Comparison of ENCODE assay signal across 29 cellular contexts in the genomic region with DNA sequence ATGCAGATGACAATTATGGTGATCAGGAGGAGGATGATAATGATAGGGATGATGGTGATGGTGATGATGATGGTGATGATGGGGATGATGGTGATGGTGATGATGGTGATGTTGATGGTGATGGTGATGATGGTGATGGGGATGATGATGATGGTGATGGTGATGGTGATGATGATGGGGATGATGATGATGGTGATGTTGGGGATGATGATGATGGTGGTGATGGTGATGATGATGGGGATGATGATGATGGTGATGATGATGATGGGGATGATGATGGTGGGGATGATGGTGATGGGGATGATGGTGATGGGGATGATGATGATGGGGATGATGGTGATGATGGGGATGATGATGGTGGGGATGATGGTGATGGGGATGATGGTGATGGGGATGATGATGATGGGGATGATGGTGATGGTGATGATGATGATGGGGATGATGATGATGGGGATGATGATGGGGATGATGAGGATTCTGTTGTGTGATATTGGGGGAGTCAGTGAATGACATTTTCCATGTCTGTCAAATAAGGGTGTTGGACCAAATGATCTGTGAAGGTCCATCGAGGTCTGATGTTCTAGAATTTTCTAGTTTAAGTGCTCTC.
DNase-seq lines count a peak whose midpoint lies in the region; ATAC-seq, FAIRE-seq and TF ChIP-seq lines count a peak whose summit lies in the region.
"Had no signal": no experiment of that assay in that cellular context is flagged by ENCODE, and none has a peak within 500 bp of the region (broad histone marks: within the 10 kb centered on the region; RNA-seq: fewer than 3 reads in every experiment).

No MANE protein-coding gene starts in this region.

- intact Hi-C loops in CD4-positive, alpha-beta memory T cell (cut with micrococcal nuclease): no loop called here

- no peaks in the 10 kb centered on the region for H3K27me3 Mint-ChIP-seq in CD4-positive, alpha-beta memory T cell
- no peaks in the 10 kb centered on the region for H3K27me3 Mint-ChIP-seq in activated T-helper 17 cell treated with anti-CD3 and anti-CD28 coated beads, Interleukin-2, amount 50 U/mL, for 72 hours
- no peaks in the 10 kb centered on the region for H3K27me3 Mint-ChIP-seq in naive thymus-derived CD8-positive, alpha-beta T cell
- H3K27me3 Mint-ChIP-seq: central memory CD8-positive, alpha-beta T cell had no signal

- no peaks in the 10 kb centered on the region for H3K9me3 Mint-ChIP-seq in CD4-positive, alpha-beta memory T cell
- peaks cover 3% of the 10 kb centered on the region for H3K9me3 Mint-ChIP-seq in activated T-helper 17 cell treated with anti-CD3 and anti-CD28 coated beads, Interleukin-2, amount 50 U/mL, for 72 hours
- peaks cover 0 to 11% (median 0%) of the 10 kb centered on the region in 9 donors for H3K9me3 Mint-ChIP-seq in naive thymus-derived CD8-positive, alpha-beta T cell
- H3K9me3 Mint-ChIP-seq: endodermal cell had no signal

- peaks cover 8 to 10% of the 10 kb centered on the region in 2 donors for H3K36me3 Mint-ChIP-seq in CD4-positive, alpha-beta memory T cell
- no peaks in the 10 kb centered on the region for H3K36me3 Mint-ChIP-seq in activated T-helper 17 cell treated with anti-CD3 and anti-CD28 coated beads, Interleukin-2, amount 50 U/mL, for 72 hours (ENCODE audit: low read depth)
- peaks cover 0 to 4% (median 0%) of the 10 kb centered on the region in 3 donors for H3K36me3 Mint-ChIP-seq in naive thymus-derived CD8-positive, alpha-beta T cell
- H3K36me3 Mint-ChIP-seq: CD14-positive monocyte had no signal

- H3K4me3 Mint-ChIP-seq in CD4-positive, alpha-beta memory T cell: peak overlapping the region; percentile 13 to 97 (median 72)
- peak overlapping the region; percentile 80 for H3K4me3 Mint-ChIP-seq in activated T-helper 17 cell treated with anti-CD3 and anti-CD28 coated beads, Interleukin-2, amount 50 U/mL, for 72 hours
- peak overlapping the region in 6 of 10 donors; percentile 32 to 94 (median 92) for H3K4me3 Mint-ChIP-seq in naive thymus-derived CD8-positive, alpha-beta T cell
- H3K4me3 Mint-ChIP-seq: CD14-positive monocyte; dendritic cell treated with granulocyte-macrophage colony-stimulating factor and Interleukin-4, amounts not matched to agents 40 ng/mL and 50 ng/mL, for 4 days; endodermal cell had no signal

- peak; percentile 81 for FAIRE-seq in GM12891 (lab: Jason Lieb, UNC)

- H3K27ac ChIP-seq in CD4-positive, alpha-beta memory T cell (ENCODE audit: low read depth, low read length): no peak overlapping the region
- H3K27ac ChIP-seq: esophagus muscularis mucosa, foreskin keratinocyte, heart right ventricle, neutrophil, uterus had no signal

- CTCF ChIA-PET in CD4-positive, alpha-beta memory T cell (lab: Charles Lee; ENCODE audit: partially characterized antibody): interaction anchor here (2.1 to 2.5 kb wide), 2 partner anchors 8 to 11 kb away, joined by 14 to 16 read pairs; no protein-coding TSS in a partner anchor

- H3K36me3 ChIP-seq in CD4-positive, alpha-beta memory T cell (ENCODE audit: insufficient read depth, low read length): no peaks in the 10 kb centered on the region
- H3K36me3 ChIP-seq: esophagus muscularis mucosa, heart right ventricle, neutrophil, uterus had no signal

- POLR2A ChIA-PET in CD4-positive, alpha-beta memory T cell (lab: Charles Lee; ENCODE audit: partially characterized antibody): interaction anchor here (1.6 to 17.8 kb wide), 3 partner anchors 11 to 76 kb away, joined by 4 to 616 read pairs (median 6); a partner anchor contains a TSS
- POLR2A ChIA-PET in naive thymus-derived CD8-positive, alpha-beta T cell (lab: Charles Lee): interaction anchor here (0.7 to 10.3 kb wide), 5 partner anchors 24 to 282 kb away, joined by 3 to 339 read pairs (median 11); a partner anchor contains a TSS

- TF ChIP-seq POLR2A in GM12891 (IDR thresholded peaks at IDR 0.05; ENCODE audit: low read depth, low read length): no peak

- H3K4me1 ChIP-seq in CD4-positive, alpha-beta memory T cell (ENCODE audit: insufficient read depth, low read length): peaks cover 54% of the 10 kb centered on the region
- H3K4me1 ChIP-seq: foreskin keratinocyte, heart right ventricle, uterus had no signal

- H3K27ac Mint-ChIP-seq in CD4-positive, alpha-beta memory T cell: peak overlapping the region; percentile 19 to 95 (median 91)
- peak overlapping the region; percentile 53 for H3K27ac Mint-ChIP-seq in activated T-helper 17 cell treated with anti-CD3 and anti-CD28 coated beads, Interleukin-2, amount 50 U/mL, for 72 hours
- peak overlapping the region; percentile 3 to 97 (median 94) for H3K27ac Mint-ChIP-seq in naive thymus-derived CD8-positive, alpha-beta T cell
- H3K27ac Mint-ChIP-seq: CD14-positive monocyte; dendritic cell treated with granulocyte-macrophage colony-stimulating factor and Interleukin-4, amounts not matched to agents 40 ng/mL and 50 ng/mL, for 4 days; endodermal cell; progenitor cell of endocrine pancreas had no signal

- no peak for DNase-seq in CD4-positive, alpha-beta memory T cell
- DNase-seq in GM12891 (ENCODE audit: insufficient read length, low spot score) (no peak), NCI-H1105 (lab: John Stamatoyannopoulos, UW) (no peak)
- DNase-seq in naive thymus-derived CD8-positive, alpha-beta T cell: no peak
- DNase-seq: activated CD4-positive, alpha-beta T cell treated with anti-CD3 and anti-CD28 coated beads for 48 hours; DMS 273 treated with DMSO at 0.1 percent for 48 hours; endodermal cell; foreskin keratinocyte; heart right ventricle; KBM-7; NCI-H2029; NCI-H774; RPMI8226; stimulated activated CD4-positive, alpha-beta T cell treated with anti-CD3 and anti-CD28 coated beads, Interleukin-12 subunit alpha, Interleukin-12 subunit beta, amount 100 ng/mL, for 4 hours; stimulated activated CD4-positive, alpha-beta T cell treated with anti-CD3 and anti-CD28 coated beads, Interleukin-4, amount 100 ng/mL, for 1 hour; T-helper 2 cell; uterus had no signal

- H3K4me3 ChIP-seq in CD4-positive, alpha-beta memory T cell (ENCODE audit: low read length in 2 of 2): no peak overlapping the region
- H3K4me3 ChIP-seq: esophagus muscularis mucosa, heart right ventricle, lung, uterus had no signal

- no peaks in the 10 kb centered on the region for H3K9me3 ChIP-seq in CD4-positive, alpha-beta memory T cell (ENCODE audit: control insufficient read depth in 1 of 2, low read length in 2 of 2)
- H3K9me3 ChIP-seq: esophagus muscularis mucosa, heart right ventricle, neutrophil, uterus had no signal

- no peaks in the 10 kb centered on the region for H3K27me3 ChIP-seq in CD4-positive, alpha-beta memory T cell (ENCODE audit: insufficient read depth, low read length)
- H3K27me3 ChIP-seq: esophagus muscularis mucosa, uterus had no signal

- no peak for ATAC-seq in activated T-helper 17 cell treated with anti-CD3 and anti-CD28 coated beads, Interleukin-2, amount 50 U/mL, for 72 hours (replicated peaks)
- no peak for ATAC-seq in naive thymus-derived CD8-positive, alpha-beta T cell
- no peak for ATAC-seq in GM18907 (IDR thresholded peaks at IDR 0.05; ENCODE audit: unreplicated experiment)
- ATAC-seq in esophagus mucosa: no peak
- ATAC-seq: activated naive CD4-positive, alpha-beta T cell treated with anti-CD3 and anti-CD28 coated beads, Interleukin-2, amount 50 U/mL, for 72 hours; foreskin keratinocyte; heart right ventricle; sciatic nerve had no signal

- peaks cover 46 to 71% (median 58%) of the 10 kb centered on the region in 4 donors for H3K4me1 Mint-ChIP-seq in CD4-positive, alpha-beta memory T cell
- H3K4me1 Mint-ChIP-seq in activated T-helper 17 cell treated with anti-CD3 and anti-CD28 coated beads, Interleukin-2, amount 50 U/mL, for 72 hours: peaks cover 35% of the 10 kb centered on the region
- H3K4me1 Mint-ChIP-seq in naive thymus-derived CD8-positive, alpha-beta T cell: peaks cover 49 to 81% (median 81%) of the 10 kb centered on the region in 4 donors

TF ChIP-seq in GM12891, 5 proteins besides CTCF, POLR2A, EP300 and RAD21:
- TF ChIP-seq TAF1 (IDR thresholded peaks at IDR 0.05; ENCODE audit: low read depth, low read length) (no peak), PAX5 (IDR thresholded peaks at IDR 0.05; ENCODE audit: insufficient read depth, low read length, severe bottlenecking) (no peak), POU2F2 (IDR thresholded peaks at IDR 0.05; ENCODE audit: low read depth, low read length) (no peak), POLR2AphosphoS5 (IDR thresholded peaks at IDR 0.05; ENCODE audit: low read depth, low read length) (no peak), SPI1 (IDR thresholded peaks at IDR 0.05; ENCODE audit: low read depth, low read length) (no peak)
